In genomic region chr10:44759122-44759521, GRCh38 we compare ENCODE assay signal across 23 cellular contexts.
"Had no signal": no experiment of that assay in that cellular context is flagged by ENCODE, and none has a peak within 500 bp of the region (broad histone marks: within the 10 kb centered on the region; RNA-seq: fewer than 3 reads in every experiment).

No MANE protein-coding gene starts in this region.

- DNase-seq: activated CD4-positive, alpha-beta T cell treated with anti-CD3 and anti-CD28 coated beads, Interleukin-2, amount 10 ng/mL, durations not matched to agents 7 days and 5 days; activated CD4-positive, CD25-positive, alpha-beta regulatory T cell treated with anti-CD3 and anti-CD28 coated beads, Interleukin-2, amount 50 U/mL, for 72 hours; activated CD8-positive, alpha-beta memory T cell treated with anti-CD3 and anti-CD28 coated beads, Interleukin-2, amount 10 ng/mL, durations not matched to agents 7 days and 5 days; activated CD8-positive, alpha-beta T cell treated with anti-CD3 and anti-CD28 coated beads for 36 hours; activated gamma-delta T cell; activated T-cell treated with anti-CD3 and anti-CD28 coated beads for 4 hours; anterior cingulate cortex; brain microvascular endothelial cell; caudate nucleus; effector CD4-positive, alpha-beta T cell; foreskin fibroblast; immature natural killer cell; left ventricle myocardium superior; mammary epithelial cell; natural killer cell; pancreas; right cardiac atrium; stimulated activated CD4-positive, alpha-beta T cell treated with anti-CD3 and anti-CD28 coated beads, Interleukin-4, amount 100 ng/mL, for 4 hours; stimulated activated naive CD8-positive, alpha-beta T cell treated with anti-CD3 and anti-CD28 coated beads, Interleukin-15, Interleukin-2, amounts not matched to agents 100 U/mL and 50 U/mL, for 24 hours; substantia nigra; thyroid gland; upper lobe of right lung; WERI-Rb-1 had no signal
